ENCODE assay signal across 24 cellular contexts in the genomic region with DNA sequence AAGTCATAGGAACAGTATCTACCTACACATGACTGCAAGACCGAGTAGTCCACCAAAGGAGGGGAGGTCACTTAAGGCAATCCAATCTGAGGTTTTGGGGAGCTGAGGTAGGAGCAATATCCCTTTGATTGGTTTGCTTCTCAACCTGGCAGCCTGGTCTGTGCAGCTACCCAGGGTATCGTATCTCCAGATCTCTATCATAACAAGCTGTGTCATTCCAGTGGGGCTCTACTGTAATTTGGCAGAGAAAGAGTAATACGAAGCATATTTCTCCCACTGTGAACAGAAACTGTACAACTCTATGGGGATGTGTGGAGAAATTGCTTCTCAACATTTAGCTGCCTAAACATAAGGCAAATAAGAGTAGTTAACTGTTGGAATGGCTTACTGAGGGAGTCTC. TPM values are rescaled to one million over a fixed set of nuclear protein-coding genes. Genes with fewer than 3 reads are reported as not detected.
"Had no signal": no experiment of that assay in that cellular context is flagged by ENCODE, and none has a peak within 500 bp of the region (broad histone marks: within the 10 kb centered on the region; RNA-seq: fewer than 3 reads in every experiment).

No MANE protein-coding gene starts in this region.

- FAIRE-seq: endothelial cell of umbilical vein, islet of Langerhans, keratinocyte had no signal

- H3K4me3 ChIP-seq: coronary artery, dorsolateral prefrontal cortex, esophagus squamous epithelium, gastrocnemius medialis, heart right ventricle, left lung, lower lobe of right lung, mucosa of descending colon had no signal

- H3K4me1 ChIP-seq: esophagus squamous epithelium, left lung had no signal

- ATAC-seq: gastrocnemius medialis; heart right ventricle; left cardiac atrium; left lung; left ventricle myocardium superior; lower lobe of right lung; mucosa of descending colon; naive thymus-derived CD8-positive, alpha-beta T cell had no signal

- H3K27me3 ChIP-seq: esophagus squamous epithelium, gastrocnemius medialis, heart right ventricle, left lung had no signal

- H3K36me3 ChIP-seq: esophagus squamous epithelium, gastrocnemius medialis, heart right ventricle, left lung, lower lobe of right lung had no signal

- DNase-seq: dermis blood vessel endothelial cell; dorsolateral prefrontal cortex; effector CD4-positive, alpha-beta T cell; effector memory CD4-positive, alpha-beta T cell; esophagus squamous epithelium; foreskin fibroblast; foreskin melanocyte; gastrocnemius medialis; glutamatergic neuron; head of caudate nucleus; heart right ventricle; hippocampal formation; left cardiac atrium; left lung; left ventricle myocardium superior; lower lobe of right lung; mesenchymal stem cell; mucosa of descending colon; naive B cell; naive thymus-derived CD8-positive, alpha-beta T cell had no signal

- H3K9me3 ChIP-seq: esophagus squamous epithelium, gastrocnemius medialis, heart right ventricle, left lung, lower lobe of right lung, mucosa of descending colon had no signal

- H3K27ac ChIP-seq: coronary artery, dorsolateral prefrontal cortex, esophagus squamous epithelium, gastrocnemius medialis, heart right ventricle, left lung, lower lobe of right lung had no signal

RNA-seq across cellular contexts. Expression of a gene that starts 20.5 kb away (rescaled TPM):
- total RNA-seq: naive thymus-derived CD8-positive, alpha-beta T cell had no signal
